In the genomic region with DNA sequence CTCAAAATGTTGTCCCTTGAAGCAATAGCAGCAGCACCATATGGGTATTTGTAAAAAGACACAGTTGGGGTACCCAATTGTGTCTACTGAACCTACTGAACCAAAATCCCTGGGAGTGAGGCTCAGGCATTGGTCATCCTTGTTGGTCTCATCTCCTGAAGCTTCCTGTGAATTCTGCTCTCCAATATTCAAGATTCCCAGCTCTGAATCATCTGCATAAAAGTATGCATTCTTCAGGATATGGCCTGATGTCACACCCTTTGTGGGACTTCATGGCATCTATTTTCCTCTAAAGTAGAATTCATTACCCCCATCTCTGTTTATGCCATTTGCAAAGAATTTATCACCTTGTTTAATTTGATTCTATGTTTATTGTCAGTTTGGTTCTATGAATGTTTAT, we compare ENCODE assay signal across 21 cellular contexts. TPM values are rescaled to one million over a fixed set of nuclear protein-coding genes. Genes with fewer than 3 reads are reported as not detected.
"Had no signal": no experiment of that assay in that cellular context is flagged by ENCODE, and none has a peak within 500 bp of the region (broad histone marks: within the 10 kb centered on the region; RNA-seq: fewer than 3 reads in every experiment).

No MANE protein-coding gene starts in this region.

- H3K36me3 Mint-ChIP-seq: naive thymus-derived CD4-positive, alpha-beta T cell had no signal

- H3K4me3 ChIP-seq: esophagus squamous epithelium, gastrocnemius medialis, heart left ventricle, thyroid gland, uterus had no signal

- H3K4me1 ChIP-seq: esophagus squamous epithelium, gastrocnemius medialis, heart left ventricle, parathyroid adenoma, thyroid gland, uterus had no signal

- H3K9me3 Mint-ChIP-seq: activated CD4-positive, alpha-beta T cell treated with anti-CD3 and anti-CD28 coated beads, Interleukin-2, amount 10 ng/mL, durations not matched to agents 24 days and 14 days had no signal

- H3K4me1 Mint-ChIP-seq: activated B cell treated with CpG ODN at 0.5 μM for 24 hours; activated CD4-positive, alpha-beta T cell treated with anti-CD3 and anti-CD28 coated beads, Interleukin-2, amount 10 ng/mL, durations not matched to agents 24 days and 14 days; activated naive CD8-positive, alpha-beta T cell treated with anti-CD3 and anti-CD28 coated beads for 36 hours; naive thymus-derived CD4-positive, alpha-beta T cell; stimulated activated naive B cell treated with anti-CD40 and anti-IgM and Interleukin-4, amounts not matched to agents 10 μg/mL and 1 μg/mL and 100 μg/mL, for 72 hours had no signal

- H3K36me3 ChIP-seq: brain microvascular endothelial cell, esophagus squamous epithelium, gastrocnemius medialis, heart left ventricle, thyroid gland, uterus had no signal

- H3K27me3 Mint-ChIP-seq: activated B cell treated with CpG ODN at 0.5 μM for 24 hours; stimulated activated naive B cell treated with anti-CD40 and anti-IgM and Interleukin-4, amounts not matched to agents 10 μg/mL and 1 μg/mL and 100 μg/mL, for 72 hours had no signal

- H3K9ac ChIP-seq: parathyroid adenoma had no signal

- H3K27ac ChIP-seq: brain microvascular endothelial cell, esophagus squamous epithelium, gastrocnemius medialis, heart left ventricle, parathyroid adenoma, thyroid gland, uterus had no signal

- H3K9me3 ChIP-seq: esophagus squamous epithelium, gastrocnemius medialis, heart left ventricle, thyroid gland, uterus had no signal

- H3K27ac Mint-ChIP-seq: activated B cell treated with CpG ODN at 0.5 μM for 24 hours; activated CD4-positive, alpha-beta T cell treated with anti-CD3 and anti-CD28 coated beads, Interleukin-2, amount 10 ng/mL, durations not matched to agents 24 days and 14 days; activated CD8-positive, alpha-beta T cell treated with anti-CD3 and anti-CD28 coated beads, Interleukin-2, amount 10 ng/mL, durations not matched to agents 7 days and 5 days; activated naive CD8-positive, alpha-beta T cell treated with anti-CD3 and anti-CD28 coated beads for 36 hours; activated T-cell treated with anti-CD3 and anti-CD28 coated beads, Interleukin-2, amount 50 U/mL, for 72 hours; naive thymus-derived CD4-positive, alpha-beta T cell; stimulated activated naive B cell treated with anti-CD40 and anti-IgM and Interleukin-4, amounts not matched to agents 10 μg/mL and 1 μg/mL and 100 μg/mL, for 72 hours had no signal

- ATAC-seq: activated CD8-positive, alpha-beta T cell treated with anti-CD3 and anti-CD28 coated beads, Interleukin-2, amount 10 ng/mL, durations not matched to agents 7 days and 5 days; activated T-cell treated with anti-CD3 and anti-CD28 coated beads, Interleukin-2, amount 50 U/mL, for 72 hours; gastrocnemius medialis; heart left ventricle; naive thymus-derived CD4-positive, alpha-beta T cell; stimulated activated naive B cell treated with anti-CD40 and anti-IgM and Interleukin-4, amounts not matched to agents 10 μg/mL and 1 μg/mL and 100 μg/mL, for 72 hours had no signal

- H3K4me3 Mint-ChIP-seq: activated B cell treated with CpG ODN at 0.5 μM for 24 hours; activated CD4-positive, alpha-beta T cell treated with anti-CD3 and anti-CD28 coated beads, Interleukin-2, amount 10 ng/mL, durations not matched to agents 24 days and 14 days; activated CD8-positive, alpha-beta T cell treated with anti-CD3 and anti-CD28 coated beads, Interleukin-2, amount 10 ng/mL, durations not matched to agents 7 days and 5 days; activated naive CD8-positive, alpha-beta T cell treated with anti-CD3 and anti-CD28 coated beads for 36 hours; activated T-cell treated with anti-CD3 and anti-CD28 coated beads, Interleukin-2, amount 50 U/mL, for 72 hours; naive thymus-derived CD4-positive, alpha-beta T cell; stimulated activated naive B cell treated with anti-CD40 and anti-IgM and Interleukin-4, amounts not matched to agents 10 μg/mL and 1 μg/mL and 100 μg/mL, for 72 hours had no signal

- DNase-seq: activated B cell treated with CpG ODN at 0.5 μM for 24 hours; activated CD4-positive, alpha-beta T cell treated with anti-CD3 and anti-CD28 coated beads, Interleukin-2, amount 10 ng/mL, durations not matched to agents 24 days and 14 days; activated CD8-positive, alpha-beta memory T cell treated with anti-CD3 and anti-CD28 coated beads, Interleukin-2, amount 50 U/mL, for 48 hours; activated CD8-positive, alpha-beta T cell treated with anti-CD3 and anti-CD28 coated beads, Interleukin-2, amount 10 ng/mL, durations not matched to agents 7 days and 5 days; activated gamma-delta T cell; activated naive CD8-positive, alpha-beta T cell treated with anti-CD3 and anti-CD28 coated beads for 36 hours; activated T-cell treated with anti-CD3 and anti-CD28 coated beads, Interleukin-2, amount 50 U/mL, for 72 hours; brain microvascular endothelial cell; cortex of kidney; effector CD4-positive, alpha-beta T cell; esophagus squamous epithelium; gastrocnemius medialis; heart left ventricle; mammary epithelial cell; naive thymus-derived CD4-positive, alpha-beta T cell; stimulated activated CD4-positive, alpha-beta T cell treated with anti-CD3 and anti-CD28 coated beads, Interleukin-2, amount 100 ng/mL, for 48 hours; stimulated activated naive B cell treated with anti-CD40 and anti-IgM and Interleukin-4, amounts not matched to agents 10 μg/mL and 1 μg/mL and 100 μg/mL, for 72 hours; T-helper 2 cell; thyroid gland; uterus had no signal

- H3K27me3 ChIP-seq: brain microvascular endothelial cell, esophagus squamous epithelium, gastrocnemius medialis, heart left ventricle, thyroid gland, uterus had no signal

RNA-seq across cellular contexts. Expression of gene PTX3, which starts 13.3 kb away (rescaled TPM):
- total RNA-seq: activated B cell treated with CpG ODN at 0.5 μM for 24 hours; activated CD4-positive, alpha-beta T cell treated with anti-CD3 and anti-CD28 coated beads, Interleukin-2, amount 10 ng/mL, durations not matched to agents 24 days and 14 days; activated CD8-positive, alpha-beta T cell treated with anti-CD3 and anti-CD28 coated beads, Interleukin-2, amount 10 ng/mL, durations not matched to agents 7 days and 5 days had no signal
